8 cellular contexts compared by ENCODE assay signal in genomic region chr13:73765651-73766384, GRCh38.
DNase-seq lines count a peak whose midpoint lies in the region; ATAC-seq and TF ChIP-seq lines count a peak whose summit lies in the region.

No MANE protein-coding gene starts in this region.

- TF ChIP-seq CTCF in Peyer's patch (IDR thresholded peaks at IDR 0.05) (no peak), omental fat pad (IDR thresholded peaks at IDR 0.05) (no peak)

- intact Hi-C loops in head of caudate nucleus (cut with DNase I) = no loop called here

- peak overlapping the region in 4 of 5 donors; percentile 8 to 56 (median 29) for H3K9ac ChIP-seq in subcutaneous abdominal adipose tissue (ENCODE audit: low read length in 5 of 5)

- peak; percentile 68 to 89 (median 88) for DNase-seq in Peyer's patch
- DNase-seq in activated naive CD4-positive, alpha-beta T cell treated with Interleukin-2 at 50 U/mL for 16 hours = peak; percentile 66
- DNase-seq in head of caudate nucleus = peak; percentile 44 to 85 (median 69)
- peak; percentile 30 for DNase-seq in omental fat pad (ENCODE audit: low spot score)
- DNase-seq in SKM-1 treated with dmso at 0.1 percent for 144 hours (lab: John Stamatoyannopoulos, UW; ENCODE audit: unreplicated experiment) = no peak

- H3K27ac ChIP-seq in Peyer's patch = peak overlapping the region; percentile 47 to 76 (median 58)
- peak overlapping the region; percentile 12 for H3K27ac ChIP-seq in subcutaneous abdominal adipose tissue (ENCODE audit: low read depth, low read length)

- no peak for TF ChIP-seq POLR2A in Peyer's patch (IDR thresholded peaks at IDR 0.05)

- no peaks in the 10 kb centered on the region for H3K9me3 ChIP-seq in Peyer's patch
- H3K9me3 ChIP-seq in subcutaneous abdominal adipose tissue (ENCODE audit: control insufficient read depth in 5 of 5, low read length in 5 of 5) = no peaks in the 10 kb centered on the region

- H3K4me3 ChIP-seq in Peyer's patch = peak overlapping the region in 2 of 4 donors; percentile 12 to 25
- H3K4me3 ChIP-seq in subcutaneous abdominal adipose tissue (ENCODE audit: low read depth in 1 of 5, low read length in 5 of 5) = peak overlapping the region; percentile 38 to 68 (median 54)

- H3K4me1 ChIP-seq in Peyer's patch (peaks cover 0 to 26% (median 4%) of the 10 kb centered on the region in 4 donors), subcutaneous abdominal adipose tissue (ENCODE audit: control insufficient read depth in 5 of 5, insufficient read depth in 5 of 5, low read length in 5 of 5) (peaks cover 2 to 23% (median 16%) of the 10 kb centered on the region in 5 donors)

- H3K36me3 ChIP-seq in Peyer's patch (no peaks in the 10 kb centered on the region), subcutaneous abdominal adipose tissue (ENCODE audit: control insufficient read depth in 5 of 5, insufficient read depth in 5 of 5, low read length in 5 of 5) (no peaks in the 10 kb centered on the region)

- ATAC-seq in GM18907 (IDR thresholded peaks at IDR 0.05; ENCODE audit: unreplicated experiment) (peak; percentile 85), HG03432 (IDR thresholded peaks at IDR 0.05; ENCODE audit: unreplicated experiment) (peak; percentile 72), omental fat pad (ENCODE audit: low FRiP score) (peak; percentile 77)

- H3K27me3 ChIP-seq in Peyer's patch = no peaks in the 10 kb centered on the region
- no peaks in the 10 kb centered on the region for H3K27me3 ChIP-seq in subcutaneous abdominal adipose tissue (ENCODE audit: control insufficient read depth in 5 of 5, insufficient read depth in 4 of 5, low read length in 5 of 5)
